ENCODE assay signal across 8 cellular contexts in genomic region chr15:73631915-73632669, GRCh38. TPM values are rescaled to one million over a fixed set of nuclear protein-coding genes. Genes with fewer than 3 reads are reported as not detected.
A peak's percentile ranks its signal among the peaks of the same experiment; 100 is the strongest.
DNase-seq lines count a peak whose midpoint lies in the region; ATAC-seq and TF ChIP-seq lines count a peak whose summit lies in the region.

No MANE protein-coding gene starts in this region.

- H3K27ac ChIP-seq in KMS-11 (no peak overlapping the region), neutrophil (peak overlapping the region; percentile 95)

- H3K4me1 Mint-ChIP-seq in activated T-cell treated with anti-CD3 and anti-CD28 coated beads, Interleukin-2, amount 50 U/mL, for 72 hours (ENCODE audit: low read depth): peaks cover 60% of the 10 kb centered on the region

- H3K27me3 ChIP-seq in KMS-11 (ENCODE audit: insufficient read depth, low read depth): no peaks in the 10 kb centered on the region
- peaks cover 3% of the 10 kb centered on the region for H3K27me3 ChIP-seq in neutrophil

- peaks cover 38% of the 10 kb centered on the region for H3K4me1 ChIP-seq in KMS-11 (ENCODE audit: low read depth, poor library complexity, severe bottlenecking)
- peaks cover 56 to 65% of the 10 kb centered on the region in 2 experiments for H3K4me1 ChIP-seq in neutrophil (ENCODE audit: control insufficient read depth in 1 of 2, insufficient read depth in 1 of 2, low read depth in 1 of 2, low read length in 1 of 2)

- H2AFZ ChIP-seq in KMS-11 (ENCODE audit: low read depth): peak overlapping the region; percentile 21; the same call in 1 of the 2 replicates

- peak overlapping the region; percentile 88 to 91 for H3K4me3 Mint-ChIP-seq in activated T-cell treated with anti-CD3 and anti-CD28 coated beads, Interleukin-2, amount 50 U/mL, for 72 hours

- peak overlapping the region; percentile 92 for H3K27ac Mint-ChIP-seq in activated T-cell treated with anti-CD3 and anti-CD28 coated beads, Interleukin-2, amount 50 U/mL, for 72 hours

- peaks cover 0 to 2% of the 10 kb centered on the region in 2 donors for H3K36me3 Mint-ChIP-seq in activated T-cell treated with anti-CD3 and anti-CD28 coated beads, Interleukin-2, amount 50 U/mL, for 72 hours (ENCODE audit: insufficient read depth in 2 of 2)

- no peaks in the 10 kb centered on the region for H3K9me3 Mint-ChIP-seq in activated T-cell treated with anti-CD3 and anti-CD28 coated beads, Interleukin-2, amount 50 U/mL, for 72 hours

- ATAC-seq in activated T-cell treated with anti-CD3 and anti-CD28 coated beads, Interleukin-2, amount 50 U/mL, for 72 hours (replicated peaks in 1 of 2): no peak

- H3K9ac ChIP-seq in KMS-11: peak overlapping the region; percentile 62

- DNase-seq in DMS114 treated with DMSO at 0.1 percent for 48 hours (lab: John Stamatoyannopoulos, UW; ENCODE audit: unreplicated experiment) (peak; percentile 30), germinal center (ENCODE audit: low spot score) (peak; percentile 25), middle frontal gyrus (ENCODE audit: extremely low spot score, low spot score) (no peak), NCI-H1930 (lab: John Stamatoyannopoulos, UW) (no peak), NCI-H226 (no peak)
- DNase-seq in activated T-cell treated with anti-CD3 and anti-CD28 coated beads, Interleukin-2, amount 50 U/mL, for 72 hours: peak in 1 of 2 donors; percentile 5

- H3K4me2 ChIP-seq in KMS-11: peak overlapping the region; percentile 87

- no peaks in the 10 kb centered on the region for H4K20me1 ChIP-seq in KMS-11 (ENCODE audit: insufficient read depth)

- peaks cover 8% of the 10 kb centered on the region for H3K27me3 Mint-ChIP-seq in activated T-cell treated with anti-CD3 and anti-CD28 coated beads, Interleukin-2, amount 50 U/mL, for 72 hours (ENCODE audit: low read depth)

- H3K4me3 ChIP-seq in KMS-11 (IDR thresholded peaks at IDR 0.05; ENCODE audit: insufficient read depth, low read depth, low read length) (no peak overlapping the region), neutrophil (ENCODE audit: low read depth in 1 of 2, low read length in 1 of 2) (peak overlapping the region; percentile 84 to 95)

- H3K36me3 ChIP-seq in KMS-11 (ENCODE audit: insufficient read depth) (no peaks in the 10 kb centered on the region), neutrophil (no peaks in the 10 kb centered on the region)

- peaks cover 53% of the 10 kb centered on the region for H3K79me2 ChIP-seq in KMS-11 (ENCODE audit: insufficient read depth, low read depth)

- TF ChIP-seq CTCF in KMS-11 (conservative IDR thresholded peaks at IDR 0.05; ENCODE audit: low read depth, low read length) (no peak), neutrophil (IDR thresholded peaks at IDR 0.05) (no peak)

- H3K9me3 ChIP-seq in neutrophil: no peaks in the 10 kb centered on the region

RNA-seq across cellular contexts. Expression of gene NPTN, which starts 1.1 kb away (rescaled TPM):
- total RNA-seq in activated T-cell treated with anti-CD3 and anti-CD28 coated beads, Interleukin-2, amount 50 U/mL, for 72 hours: 10 to 100 TPM; 31.6 to 51.0 TPM

RNA-seq across cellular contexts. Expression of gene CD276, which starts 52.1 kb away (rescaled TPM):
- total RNA-seq in activated T-cell treated with anti-CD3 and anti-CD28 coated beads, Interleukin-2, amount 50 U/mL, for 72 hours: 1 to 10 TPM in 1 of 2 donors, under 1 TPM in 1; 0.67 to 2.8 TPM

Comparison
In these comparisons a context has a peak if more than half of its experiments do, and no peak if none do; other contexts are left out.
1. DNase-seq: peak in DMS114 treated with DMSO at 0.1 percent for 48 hours (single experiment) and germinal center (single experiment); none in middle frontal gyrus (single experiment), NCI-H1930 (0 of 2) and NCI-H226 (single experiment).